ENCODE assay signal across 11 cellular contexts in the genomic region with DNA sequence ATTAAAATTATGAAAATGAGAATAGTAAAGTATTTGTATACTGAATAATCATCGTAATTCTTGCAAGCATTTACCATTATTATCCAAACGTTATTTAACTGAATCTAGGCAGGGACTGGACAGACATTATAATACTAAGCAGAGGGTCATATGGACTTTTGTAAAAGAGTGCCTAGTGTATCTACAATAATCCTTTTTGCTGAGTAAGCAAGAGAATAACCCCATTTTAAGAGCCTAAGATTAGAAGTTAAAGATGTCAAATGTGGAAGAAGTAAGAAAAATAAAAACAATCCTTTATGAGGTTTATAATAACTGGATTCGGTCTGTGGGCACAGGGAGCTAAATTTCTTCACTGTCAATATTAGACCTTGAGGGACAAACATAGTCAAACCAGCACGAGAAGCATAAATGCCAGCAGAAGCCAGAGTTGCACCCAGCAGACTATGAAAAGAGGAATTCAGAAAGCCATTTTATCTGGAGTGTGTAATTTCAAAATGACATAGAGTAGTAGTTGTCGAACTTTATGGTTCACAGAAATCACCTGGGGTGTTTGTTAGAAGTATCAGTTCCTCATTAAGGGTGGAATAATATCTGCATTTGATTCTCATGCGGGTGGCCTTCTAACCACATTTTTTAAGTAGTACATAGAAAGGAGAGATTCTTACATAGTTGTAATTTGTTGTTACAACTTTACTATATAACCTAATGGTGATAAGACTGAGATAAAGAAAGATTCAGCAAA. TPM values are rescaled to one million over a fixed set of nuclear protein-coding genes. Genes with fewer than 3 reads are reported as not detected.
A peak's percentile ranks its signal among the peaks of the same experiment; 100 is the strongest.
DNase-seq lines count a peak whose midpoint lies in the region; ATAC-seq and TF ChIP-seq lines count a peak whose summit lies in the region.
"Had no signal": no experiment of that assay in that cellular context is flagged by ENCODE, and none has a peak within 500 bp of the region (broad histone marks: within the 10 kb centered on the region; RNA-seq: fewer than 3 reads in every experiment).

No MANE protein-coding gene starts in this region.

- no peaks in the 10 kb centered on the region for H3K9me2 ChIP-seq in DOHH2 (replicated peaks; ENCODE audit: control insufficient read depth, low read length)

- H3K4me3 ChIP-seq in DOHH2 (ENCODE audit: low read length) = no peak overlapping the region

- H3K4me3 Mint-ChIP-seq in activated CD4-positive, alpha-beta T cell treated with anti-CD3 and anti-CD28 coated beads for 36 hours = no peak overlapping the region
- H3K4me3 Mint-ChIP-seq: activated CD4-positive, alpha-beta T cell treated with anti-CD3 and anti-CD28 coated beads, Interleukin-2, amount 10 ng/mL, durations not matched to agents 7 days and 5 days; activated naive CD8-positive, alpha-beta T cell treated with anti-CD3 and anti-CD28 coated beads, Interleukin-2, amount 10 ng/mL, durations not matched to agents 7 days and 5 days; stimulated activated effector memory CD8-positive, alpha-beta T cell treated with anti-CD3 and anti-CD28 coated beads, Interleukin-12 subunit alpha, Interleukin-12 subunit beta, amount 100 ng/mL, for 72 hours had no signal

- H3K27me3 ChIP-seq in DOHH2 (ENCODE audit: control insufficient read depth, low read length) = no peaks in the 10 kb centered on the region

- H3K27me3 Mint-ChIP-seq in activated CD4-positive, alpha-beta T cell treated with anti-CD3 and anti-CD28 coated beads for 36 hours = peaks cover 17% of the 10 kb centered on the region
- H3K27me3 Mint-ChIP-seq: activated naive CD8-positive, alpha-beta T cell treated with anti-CD3 and anti-CD28 coated beads, Interleukin-2, amount 10 ng/mL, durations not matched to agents 7 days and 5 days had no signal

- H3K27ac ChIP-seq in DOHH2 (ENCODE audit: low read depth, low read length) = no peak overlapping the region

- no peaks in the 10 kb centered on the region for H3K36me3 Mint-ChIP-seq in activated CD4-positive, alpha-beta T cell treated with anti-CD3 and anti-CD28 coated beads for 36 hours (ENCODE audit: low read depth)
- H3K36me3 Mint-ChIP-seq: activated naive CD8-positive, alpha-beta T cell treated with anti-CD3 and anti-CD28 coated beads, Interleukin-2, amount 10 ng/mL, durations not matched to agents 7 days and 5 days; stimulated activated effector memory CD8-positive, alpha-beta T cell treated with anti-CD3 and anti-CD28 coated beads, Interleukin-12 subunit alpha, Interleukin-12 subunit beta, amount 100 ng/mL, for 72 hours had no signal

- peak; percentile 95 for ATAC-seq in GM19328 (IDR thresholded peaks at IDR 0.05; ENCODE audit: unreplicated experiment)
- ATAC-seq in HG02763 (IDR thresholded peaks at IDR 0.05; ENCODE audit: unreplicated experiment) = peak; percentile 82
- peak; percentile 92 for ATAC-seq in HG03520 (IDR thresholded peaks at IDR 0.05; ENCODE audit: unreplicated experiment)
- no peak for ATAC-seq in activated CD4-positive, alpha-beta T cell treated with anti-CD3 and anti-CD28 coated beads for 36 hours
- ATAC-seq: stimulated activated effector memory CD8-positive, alpha-beta T cell treated with anti-CD3 and anti-CD28 coated beads, Interleukin-12 subunit alpha, Interleukin-12 subunit beta, amount 100 ng/mL, for 72 hours had no signal

- H3F3A ChIP-seq in DOHH2 (ENCODE audit: control insufficient read depth, insufficient read depth) = no peaks in the 10 kb centered on the region

- peak overlapping the region; percentile 1; the same call in 1 of the 2 replicates for H3K4me2 ChIP-seq in DOHH2 (ENCODE audit: low read length)

- H3K4me1 ChIP-seq in DOHH2 (ENCODE audit: control insufficient read depth, low read length) = peaks cover 16% of the 10 kb centered on the region

- H3K9me3 ChIP-seq in DOHH2 (ENCODE audit: control insufficient read depth, insufficient read depth, low read length) = no peaks in the 10 kb centered on the region

- intact Hi-C loops in activated CD4-positive, alpha-beta T cell treated with anti-CD3 and anti-CD28 coated beads for 36 hours (cut with DNase I, micrococcal nuclease) = no loop called here

- TF ChIP-seq CTCF in DOHH2 (IDR thresholded peaks at IDR 0.05; ENCODE audit: low read depth, low read length, poor library complexity, severe bottlenecking) = no peak

- H3K27ac Mint-ChIP-seq in activated CD4-positive, alpha-beta T cell treated with anti-CD3 and anti-CD28 coated beads for 36 hours = no peak overlapping the region
- H3K27ac Mint-ChIP-seq: activated CD4-positive, alpha-beta T cell treated with anti-CD3 and anti-CD28 coated beads, Interleukin-2, amount 10 ng/mL, durations not matched to agents 7 days and 5 days; activated naive CD8-positive, alpha-beta T cell treated with anti-CD3 and anti-CD28 coated beads, Interleukin-2, amount 10 ng/mL, durations not matched to agents 7 days and 5 days; stimulated activated effector memory CD8-positive, alpha-beta T cell treated with anti-CD3 and anti-CD28 coated beads, Interleukin-12 subunit alpha, Interleukin-12 subunit beta, amount 100 ng/mL, for 72 hours had no signal

- H3K4me1 Mint-ChIP-seq in activated CD4-positive, alpha-beta T cell treated with anti-CD3 and anti-CD28 coated beads for 36 hours = no peaks in the 10 kb centered on the region
- H3K4me1 Mint-ChIP-seq: activated CD4-positive, alpha-beta T cell treated with anti-CD3 and anti-CD28 coated beads, Interleukin-2, amount 10 ng/mL, durations not matched to agents 7 days and 5 days; activated naive CD8-positive, alpha-beta T cell treated with anti-CD3 and anti-CD28 coated beads, Interleukin-2, amount 10 ng/mL, durations not matched to agents 7 days and 5 days; stimulated activated effector memory CD8-positive, alpha-beta T cell treated with anti-CD3 and anti-CD28 coated beads, Interleukin-12 subunit alpha, Interleukin-12 subunit beta, amount 100 ng/mL, for 72 hours had no signal

- H4K20me1 ChIP-seq in DOHH2 (ENCODE audit: control insufficient read depth, insufficient read depth, low read depth, low read length) = no peaks in the 10 kb centered on the region

- no peaks in the 10 kb centered on the region for H3K79me2 ChIP-seq in DOHH2 (ENCODE audit: control insufficient read depth, low read length)

- H3K36me3 ChIP-seq in DOHH2 (ENCODE audit: control insufficient read depth, low read length) = no peaks in the 10 kb centered on the region

- POLR2A ChIA-PET in activated CD4-positive, alpha-beta T cell treated with anti-CD3 and anti-CD28 coated beads for 36 hours (lab: Charles Lee) = no interaction called here

- no peak for DNase-seq in H4 (ENCODE audit: low spot score)
- DNase-seq in activated CD4-positive, alpha-beta T cell treated with anti-CD3 and anti-CD28 coated beads for 36 hours = no peak
- DNase-seq in dermis blood vessel endothelial cell = no peak
- DNase-seq in SK-N-DZ (ENCODE audit: low spot score) = no peak
- DNase-seq: activated CD4-positive, alpha-beta T cell treated with anti-CD3 and anti-CD28 coated beads, Interleukin-2, amount 10 ng/mL, durations not matched to agents 7 days and 5 days; activated naive CD8-positive, alpha-beta T cell treated with anti-CD3 and anti-CD28 coated beads, Interleukin-2, amount 10 ng/mL, durations not matched to agents 7 days and 5 days had no signal

- CTCF ChIA-PET in activated CD4-positive, alpha-beta T cell treated with anti-CD3 and anti-CD28 coated beads for 36 hours (lab: Charles Lee) = no interaction called here

- H3K9me3 Mint-ChIP-seq in activated CD4-positive, alpha-beta T cell treated with anti-CD3 and anti-CD28 coated beads for 36 hours (ENCODE audit: low read depth) = no peaks in the 10 kb centered on the region
- H3K9me3 Mint-ChIP-seq: activated CD4-positive, alpha-beta T cell treated with anti-CD3 and anti-CD28 coated beads, Interleukin-2, amount 10 ng/mL, durations not matched to agents 7 days and 5 days; activated naive CD8-positive, alpha-beta T cell treated with anti-CD3 and anti-CD28 coated beads, Interleukin-2, amount 10 ng/mL, durations not matched to agents 7 days and 5 days; stimulated activated effector memory CD8-positive, alpha-beta T cell treated with anti-CD3 and anti-CD28 coated beads, Interleukin-12 subunit alpha, Interleukin-12 subunit beta, amount 100 ng/mL, for 72 hours had no signal

RNA-seq across cellular contexts. Expression of gene DCLK2, which starts 39.7 kb away (rescaled TPM):
- 4.5 and 6.5 TPM in 2 replicates for total RNA-seq in H4 (2014; rRNA removed; shearing (Covaris generic))
- not detected for total RNA-seq in activated CD4-positive, alpha-beta T cell treated with anti-CD3 and anti-CD28 coated beads for 36 hours
- total RNA-seq in dermis blood vessel endothelial cell = 2.0 and 2.4 TPM in 2 replicates
- polyA plus RNA-seq in SK-N-DZ (2014; cell fraction: cytosol; rRNA removed) = 19.7 and 21.2 TPM in 2 replicates
- polyA plus RNA-seq in SK-N-DZ (2014; cell fraction: nucleus; rRNA removed) = 13.4 and 18.4 TPM in 2 replicates
- total RNA-seq: activated CD4-positive, alpha-beta T cell treated with anti-CD3 and anti-CD28 coated beads, Interleukin-2, amount 10 ng/mL, durations not matched to agents 7 days and 5 days; activated naive CD8-positive, alpha-beta T cell treated with anti-CD3 and anti-CD28 coated beads, Interleukin-2, amount 10 ng/mL, durations not matched to agents 7 days and 5 days had no signal
